ENCODE assay signal across 1 cellular context in genomic region chr12:68331869-68332725, GRCh38.
A peak's percentile ranks its signal among the peaks of the same experiment; 100 is the strongest.
TF ChIP-seq lines count a peak whose summit lies in the region.

Gene MDM1, minus strand, starts transcription at chr12:68332362. Its CDS starts 117 bp downstream, at chr12:68332245.

TF ChIP-seq in HepG2, 621 proteins besides CTCF, POLR2A, EP300 and RAD21 (continued from another document):
- TF ChIP-seq ZNF350 (CRISPR knock-in tag; IDR thresholded peaks at IDR 0.05; ENCODE audit: borderline replicate concordance, low read depth) = peak; percentile 34; the same call in 1 of the 2 replicates
- TF ChIP-seq FIP1L1 (IDR thresholded peaks at IDR 0.05; ENCODE audit: borderline replicate concordance, insufficient read depth, low read depth, low read length) = no peak
- no peak for TF ChIP-seq REPIN1 (CRISPR knock-in tag; IDR thresholded peaks at IDR 0.05; ENCODE audit: borderline replicate concordance, low read depth)
- peak; percentile 49; the same call in 1 of the 2 replicates for TF ChIP-seq KDM5A (IDR thresholded peaks at IDR 0.05; ENCODE audit: borderline replicate concordance, low read length)
- TF ChIP-seq THAP9 (CRISPR knock-in tag; IDR thresholded peaks at IDR 0.05; ENCODE audit: borderline replicate concordance) = peak; percentile 53; the same call in 1 of the 2 replicates
- TF ChIP-seq SMYD3 (CRISPR knock-in tag; IDR thresholded peaks at IDR 0.05) = no peak
- no peak for TF ChIP-seq NFIC (IDR thresholded peaks at IDR 0.05; ENCODE audit: low read length)
- TF ChIP-seq SP1 (IDR thresholded peaks at IDR 0.05) = no peak
- TF ChIP-seq SP1 (CRISPR knock-in tag; IDR thresholded peaks at IDR 0.05) = peak; percentile 48; the same call in 1 of the 2 replicates
- TF ChIP-seq RFXAP (CRISPR knock-in tag; IDR thresholded peaks at IDR 0.05; ENCODE audit: borderline replicate concordance) = peak; percentile 68; the same call in 1 of the 2 replicates
- TF ChIP-seq HIVEP1 (CRISPR knock-in tag; IDR thresholded peaks at IDR 0.05) = no peak
- TF ChIP-seq PRDM10 (CRISPR knock-in tag; IDR thresholded peaks at IDR 0.05; ENCODE audit: low read depth) = no peak; the same call in 1 of the 2 replicates
- TF ChIP-seq SNAI1 (CRISPR knock-in tag; IDR thresholded peaks at IDR 0.05; ENCODE audit: borderline replicate concordance) = no peak
- TF ChIP-seq POGK (CRISPR knock-in tag; conservative IDR thresholded peaks at IDR 0.05) = no peak
- TF ChIP-seq MYPOP (CRISPR knock-in tag; IDR thresholded peaks at IDR 0.05) = no peak
- TF ChIP-seq ZBTB25 (CRISPR knock-in tag; IDR thresholded peaks at IDR 0.05) = no peak
- peak; percentile 52; the same call in 1 of the 2 replicates for TF ChIP-seq KMT2B (CRISPR knock-in tag; IDR thresholded peaks at IDR 0.05)
- TF ChIP-seq ZFP1 (CRISPR knock-in tag; IDR thresholded peaks at IDR 0.05) = no peak
- peak; percentile 20; the same call in 1 of the 2 replicates for TF ChIP-seq PITX1 (CRISPR knock-in tag; IDR thresholded peaks at IDR 0.05)
- TF ChIP-seq TFDP1 (CRISPR knock-in tag; IDR thresholded peaks at IDR 0.05; ENCODE audit: borderline replicate concordance) = peak; percentile 69; the same call in 1 of the 2 replicates
- no peak for TF ChIP-seq EEA1 (CRISPR knock-in tag; IDR thresholded peaks at IDR 0.05; ENCODE audit: borderline replicate concordance)
- no peak for TF ChIP-seq ZUFSP (CRISPR knock-in tag; IDR thresholded peaks at IDR 0.05; ENCODE audit: borderline replicate concordance)
- TF ChIP-seq NFYB (CRISPR knock-in tag; IDR thresholded peaks at IDR 0.05) = peak; percentile 93
- no peak for TF ChIP-seq ZFP90 (CRISPR knock-in tag; IDR thresholded peaks at IDR 0.05; ENCODE audit: borderline replicate concordance)
- TF ChIP-seq ZSCAN25 (CRISPR knock-in tag; IDR thresholded peaks at IDR 0.05) = no peak
- 0 out of 2 replicates have a peak, but pooled peaks have one; percentile 19 for TF ChIP-seq ZNF33A (CRISPR knock-in tag; IDR thresholded peaks at IDR 0.05; ENCODE audit: borderline replicate concordance)
- no peak for TF ChIP-seq ZNF891 (CRISPR knock-in tag; IDR thresholded peaks at IDR 0.05)
- no peak for TF ChIP-seq GTF3A (CRISPR knock-in tag; conservative IDR thresholded peaks at IDR 0.05)
